8 cellular contexts compared by ENCODE assay signal in the genomic region with DNA sequence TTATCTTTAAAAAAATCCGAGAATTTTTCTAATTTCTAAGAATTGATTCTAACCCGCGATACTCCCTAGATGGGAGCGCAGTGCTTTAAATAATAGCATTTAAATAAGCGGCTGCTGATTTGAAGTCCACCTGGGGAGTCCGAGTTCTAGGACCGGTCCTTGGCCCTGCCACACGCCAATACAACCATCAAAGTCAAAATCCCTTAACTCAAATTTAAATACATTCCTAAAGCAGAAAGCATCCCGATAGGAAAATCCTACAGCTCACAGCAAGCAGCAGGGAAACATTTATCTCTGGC. TPM values are rescaled to one million over a fixed set of nuclear protein-coding genes. Genes with fewer than 3 reads are reported as not detected.
DNase-seq lines count a peak whose midpoint lies in the region; ATAC-seq and TF ChIP-seq lines count a peak whose summit lies in the region.

No MANE protein-coding gene starts in this region.

- TF ChIP-seq CTCF in body of pancreas (IDR thresholded peaks at IDR 0.05): no peak

- TF ChIP-seq POLR2A in body of pancreas (IDR thresholded peaks at IDR 0.05): no peak

- ATAC-seq in stimulated activated naive CD8-positive, alpha-beta T cell treated with anti-CD3 and anti-CD28 coated beads, Interleukin-15, Interleukin-2, amounts not matched to agents 100 U/mL and 50 U/mL, for 24 hours: no peak
- ATAC-seq in body of pancreas: no peak
- no peak for ATAC-seq in GM19455 (IDR thresholded peaks at IDR 0.05; ENCODE audit: unreplicated experiment)
- no peak for ATAC-seq in HG03571 (IDR thresholded peaks at IDR 0.05; ENCODE audit: unreplicated experiment)
- no peak for ATAC-seq in HG02840 (IDR thresholded peaks at IDR 0.05; ENCODE audit: low FRiP score, unreplicated experiment)

- H3K36me3 Mint-ChIP-seq in stimulated activated naive CD8-positive, alpha-beta T cell treated with anti-CD3 and anti-CD28 coated beads, Interleukin-15, Interleukin-2, amounts not matched to agents 100 ng/mL and 50 ng/mL, for 24 hours (ENCODE audit: low read depth): peaks cover 14% of the 10 kb centered on the region

- intact Hi-C loops in body of pancreas (cut with DNase I): no loop called here

- H3K36me3 ChIP-seq in body of pancreas (replicated peaks in 1 of 2; ENCODE audit: insufficient read depth in 1 of 2, low read depth in 2 of 2) (no peaks in the 10 kb centered on the region), mesodermal cell (ENCODE audit: control insufficient read depth, insufficient read depth, low read length) (peaks cover 20% of the 10 kb centered on the region)

- H3K4me3 Mint-ChIP-seq in stimulated activated naive CD8-positive, alpha-beta T cell treated with anti-CD3 and anti-CD28 coated beads, Interleukin-15, Interleukin-2, amounts not matched to agents 100 ng/mL and 50 ng/mL, for 24 hours: peak overlapping the region; percentile 98

- H3K27me3 Mint-ChIP-seq in stimulated activated naive CD8-positive, alpha-beta T cell treated with anti-CD3 and anti-CD28 coated beads, Interleukin-15, Interleukin-2, amounts not matched to agents 100 ng/mL and 50 ng/mL, for 24 hours: no peaks in the 10 kb centered on the region

- peak overlapping the region in 3 of 4 donors; percentile 56 to 86 (median 76) for H3K27ac ChIP-seq in body of pancreas
- peak overlapping the region; percentile 71 for H3K27ac ChIP-seq in mesodermal cell (ENCODE audit: low read depth, low read length, severe bottlenecking)

- H3K27ac Mint-ChIP-seq in stimulated activated naive CD8-positive, alpha-beta T cell treated with anti-CD3 and anti-CD28 coated beads, Interleukin-15, Interleukin-2, amounts not matched to agents 100 ng/mL and 50 ng/mL, for 24 hours: peak overlapping the region; percentile 97

- H3K9me3 ChIP-seq in body of pancreas (no peaks in the 10 kb centered on the region), mesodermal cell (ENCODE audit: control insufficient read depth, low read length) (no peaks in the 10 kb centered on the region)

- H3K9me3 Mint-ChIP-seq in stimulated activated naive CD8-positive, alpha-beta T cell treated with anti-CD3 and anti-CD28 coated beads, Interleukin-15, Interleukin-2, amounts not matched to agents 100 ng/mL and 50 ng/mL, for 24 hours: no peaks in the 10 kb centered on the region

- 10 to 11% methylated on average over 9 of the region's 9 CpGs for WGBS in body of pancreas, 2 donors
- 58 to 93% methylated on average over 4 to 8 of the region's 9 CpGs for WGBS in mesodermal cell (ENCODE audit: insufficient coverage in 2 of 2), 2 experiments

- no peak overlapping the region for H3K4me3 ChIP-seq in body of pancreas
- peak overlapping the region; percentile 86 for H3K4me3 ChIP-seq in mesodermal cell (ENCODE audit: extremely low read depth, insufficient read depth, low read length, poor library complexity, severe bottlenecking)

- peaks cover 34% of the 10 kb centered on the region for H3K4me1 Mint-ChIP-seq in stimulated activated naive CD8-positive, alpha-beta T cell treated with anti-CD3 and anti-CD28 coated beads, Interleukin-15, Interleukin-2, amounts not matched to agents 100 ng/mL and 50 ng/mL, for 24 hours (ENCODE audit: low read depth)

- no peak for DNase-seq in stimulated activated naive CD8-positive, alpha-beta T cell treated with anti-CD3 and anti-CD28 coated beads, Interleukin-15, Interleukin-2, amounts not matched to agents 100 U/mL and 50 U/mL, for 24 hours
- peak in 1 of 4 donors; percentile 17 for DNase-seq in body of pancreas
- no peak for DNase-seq in NCI-H2107 treated with DMSO at 0.1 percent for 48 hours (lab: John Stamatoyannopoulos, UW; ENCODE audit: unreplicated experiment)

- no peaks in the 10 kb centered on the region for H3K27me3 ChIP-seq in body of pancreas

- H3K4me1 ChIP-seq in body of pancreas (peaks cover 22% of the 10 kb centered on the region), mesodermal cell (ENCODE audit: control insufficient read depth, insufficient read depth, low read length, poor library complexity, severe bottlenecking) (no peaks in the 10 kb centered on the region)

RNA-seq across cellular contexts. Expression of gene ECT2, which starts 0.5 kb away (rescaled TPM):
- total RNA-seq in body of pancreas: 1 to 10 TPM in 1 of 2 donors, under 1 TPM in 1; 0.99 to 1.8 TPM
- polyA plus RNA-seq in mesodermal cell (2013, experiment 1 of 2): 57.1 TPM
- 59.0 TPM for polyA plus RNA-seq in mesodermal cell (2013, experiment 2 of 2)

RNA-seq across cellular contexts. Expression of gene NCEH1, which starts 39.2 kb away (rescaled TPM):
- 10 to 100 TPM in 1 of 2 donors, 1 to 10 TPM in 1; 6.9 to 10.1 TPM for total RNA-seq in body of pancreas
- 3.9 TPM for polyA plus RNA-seq in mesodermal cell (2013, experiment 1 of 2)
- polyA plus RNA-seq in mesodermal cell (2013, experiment 2 of 2): 3.7 TPM
